In the genomic region with DNA sequence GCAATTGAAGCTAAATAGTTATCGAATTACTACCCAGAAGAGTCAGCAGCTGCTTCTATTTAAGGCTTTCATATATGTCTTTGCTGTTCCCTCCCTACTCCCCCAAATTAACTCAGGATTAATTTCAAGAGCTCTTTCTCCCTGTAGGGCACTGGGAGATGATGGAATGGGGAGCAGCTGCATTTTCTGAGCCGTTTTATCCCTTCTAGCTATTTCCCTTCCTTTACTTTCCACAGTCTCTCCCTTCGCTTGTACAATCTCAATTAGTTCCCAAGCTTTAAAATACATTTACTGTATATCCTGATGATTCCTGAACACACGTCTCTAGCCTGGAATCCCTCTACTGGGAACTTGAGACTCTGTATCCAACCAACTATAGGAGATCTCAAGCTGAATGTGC, we compare ENCODE assay signal across 1 cellular context.
TF ChIP-seq lines count a peak whose summit lies in the region.

No MANE protein-coding gene starts in this region.

TF ChIP-seq in GM23338, 12 proteins besides CTCF, POLR2A, EP300 and RAD21 (continued from another document):
- TF ChIP-seq, protein P1, sequence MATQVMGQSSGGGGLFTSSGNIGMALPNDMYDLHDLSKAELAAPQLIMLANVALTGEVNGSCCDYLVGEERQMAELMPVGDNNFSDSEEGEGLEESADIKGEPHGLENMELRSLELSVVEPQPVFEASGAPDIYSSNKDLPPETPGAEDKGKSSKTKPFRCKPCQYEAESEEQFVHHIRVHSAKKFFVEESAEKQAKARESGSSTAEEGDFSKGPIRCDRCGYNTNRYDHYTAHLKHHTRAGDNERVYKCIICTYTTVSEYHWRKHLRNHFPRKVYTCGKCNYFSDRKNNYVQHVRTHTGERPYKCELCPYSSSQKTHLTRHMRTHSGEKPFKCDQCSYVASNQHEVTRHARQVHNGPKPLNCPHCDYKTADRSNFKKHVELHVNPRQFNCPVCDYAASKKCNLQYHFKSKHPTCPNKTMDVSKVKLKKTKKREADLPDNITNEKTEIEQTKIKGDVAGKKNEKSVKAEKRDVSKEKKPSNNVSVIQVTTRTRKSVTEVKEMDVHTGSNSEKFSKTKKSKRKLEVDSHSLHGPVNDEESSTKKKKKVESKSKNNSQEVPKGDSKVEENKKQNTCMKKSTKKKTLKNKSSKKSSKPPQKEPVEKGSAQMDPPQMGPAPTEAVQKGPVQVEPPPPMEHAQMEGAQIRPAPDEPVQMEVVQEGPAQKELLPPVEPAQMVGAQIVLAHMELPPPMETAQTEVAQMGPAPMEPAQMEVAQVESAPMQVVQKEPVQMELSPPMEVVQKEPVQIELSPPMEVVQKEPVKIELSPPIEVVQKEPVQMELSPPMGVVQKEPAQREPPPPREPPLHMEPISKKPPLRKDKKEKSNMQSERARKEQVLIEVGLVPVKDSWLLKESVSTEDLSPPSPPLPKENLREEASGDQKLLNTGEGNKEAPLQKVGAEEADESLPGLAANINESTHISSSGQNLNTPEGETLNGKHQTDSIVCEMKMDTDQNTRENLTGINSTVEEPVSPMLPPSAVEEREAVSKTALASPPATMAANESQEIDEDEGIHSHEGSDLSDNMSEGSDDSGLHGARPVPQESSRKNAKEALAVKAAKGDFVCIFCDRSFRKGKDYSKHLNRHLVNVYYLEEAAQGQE (IDR thresholded peaks at IDR 0.05; ENCODE audit: unreplicated experiment) = no peak
